9 cellular contexts compared by ENCODE assay signal in genomic region chr22:32193346-32193745, GRCh38. TPM values are rescaled to one million over a fixed set of nuclear protein-coding genes. Genes with fewer than 3 reads are reported as not detected.
"Had no signal": no experiment of that assay in that cellular context is flagged by ENCODE, and none has a peak within 500 bp of the region (broad histone marks: within the 10 kb centered on the region; RNA-seq: fewer than 3 reads in every experiment).

No MANE protein-coding gene starts in this region.

RNA-seq across cellular contexts. Expression of gene RFPL2, which starts 11.5 kb away (rescaled TPM):
- total RNA-seq: LHCN-M2, MCF 10A, OCI-LY7, PC-9, Right ventricle myocardium inferior, RPMI7951, SJCRH30 had no signal

RNA-seq across cellular contexts. Expression of gene C22orf42, which starts 34.2 kb away (rescaled TPM):
- total RNA-seq: LHCN-M2, MCF 10A, NCI-H460, OCI-LY7, PC-9, Right ventricle myocardium inferior, RPMI7951, SJCRH30, SK-MEL-5 had no signal
